ENCODE assay signal across 14 cellular contexts in the genomic region with DNA sequence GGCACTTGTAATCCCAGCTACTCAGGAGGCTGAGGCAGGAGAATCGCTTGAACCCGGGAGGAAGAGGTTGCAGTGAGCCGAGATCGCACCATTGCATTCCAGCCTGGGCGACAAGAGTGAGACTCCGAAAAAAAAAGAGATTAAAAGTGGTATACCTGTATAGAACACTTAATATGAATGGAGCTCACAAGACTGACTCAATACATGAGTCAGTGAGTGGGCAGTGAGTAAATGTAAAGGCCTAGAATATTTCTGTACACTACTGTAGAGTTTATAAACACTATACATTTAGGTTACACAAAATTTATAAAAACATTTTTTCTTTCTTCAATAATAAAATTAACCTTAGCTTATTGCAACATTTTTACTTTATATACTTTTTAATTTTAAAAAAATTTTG.
"Had no signal": no experiment of that assay in that cellular context is flagged by ENCODE, and none has a peak within 500 bp of the region (broad histone marks: within the 10 kb centered on the region; RNA-seq: fewer than 3 reads in every experiment).

No MANE protein-coding gene starts in this region.

- H3K36me3 ChIP-seq: right atrium auricular region had no signal

- H3K4me3 ChIP-seq: gastrocnemius medialis, heart right ventricle, left lung, right atrium auricular region, thyroid gland had no signal

- H3K4me3 Mint-ChIP-seq: activated naive CD4-positive, alpha-beta T cell treated with anti-CD3 and anti-CD28 coated beads, Interleukin-2, amount 10 ng/mL, durations not matched to agents 7 days and 5 days; brain; memory B cell; natural killer cell had no signal

- ATAC-seq: gastrocnemius medialis, left lung, natural killer cell had no signal

- H3K27me3 Mint-ChIP-seq: activated naive CD4-positive, alpha-beta T cell treated with anti-CD3 and anti-CD28 coated beads, Interleukin-2, amount 10 ng/mL, durations not matched to agents 7 days and 5 days; brain; memory B cell had no signal

- FAIRE-seq: keratinocyte had no signal

- H3K4me1 ChIP-seq: gastrocnemius medialis, left lung, right atrium auricular region, thyroid gland had no signal

- H3K27me3 ChIP-seq: gastrocnemius medialis, heart right ventricle, left lung, right atrium auricular region, thyroid gland had no signal

- H3K9me3 Mint-ChIP-seq: natural killer cell had no signal

- H3K27ac Mint-ChIP-seq: activated naive CD4-positive, alpha-beta T cell treated with anti-CD3 and anti-CD28 coated beads, Interleukin-2, amount 10 ng/mL, durations not matched to agents 7 days and 5 days; activated T-helper 2 cell treated with anti-CD3 and anti-CD28 coated beads, Interferon-gamma antibody, Interleukin-2, Interleukin-4, amounts not matched to agents 10 μg/mL and 5 μg/mL and 100 μg/mL, durations not matched to agents 14 hours and 24 hours and 36 hours; brain; memory B cell had no signal

- H3K4me1 Mint-ChIP-seq: activated naive CD4-positive, alpha-beta T cell treated with anti-CD3 and anti-CD28 coated beads, Interleukin-2, amount 10 ng/mL, durations not matched to agents 7 days and 5 days; brain; memory B cell had no signal

- H3K27ac ChIP-seq: gastrocnemius medialis, left lung, right atrium auricular region, thyroid gland, VCaP had no signal

- DNase-seq: activated naive CD4-positive, alpha-beta T cell treated with anti-CD3 and anti-CD28 coated beads, Interleukin-2, amount 10 ng/mL, durations not matched to agents 7 days and 5 days; amniotic stem cell; gastrocnemius medialis; heart right ventricle; left lung; natural killer cell; small intestine; thyroid gland had no signal
